ENCODE assay signal across 1 cellular context in the genomic region with DNA sequence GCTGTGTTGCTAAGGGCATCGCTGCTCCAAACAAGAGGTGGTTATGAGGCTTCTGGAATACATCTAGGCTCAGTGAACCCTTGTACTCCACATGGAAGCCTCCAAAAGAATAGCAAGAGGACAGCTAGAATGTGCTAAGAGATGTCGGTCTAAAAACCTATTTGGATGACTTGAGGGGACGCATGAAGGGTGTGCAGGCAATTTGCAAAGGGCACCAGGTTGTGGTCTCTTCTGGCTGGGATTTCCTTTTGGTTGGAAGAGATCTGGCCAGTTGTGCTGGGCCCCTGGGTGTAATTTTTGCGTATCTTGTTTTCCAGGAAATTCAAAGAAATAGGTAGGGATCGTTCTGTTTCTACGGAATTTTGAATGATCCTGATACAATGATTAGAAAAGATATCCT.
TF ChIP-seq lines count a peak whose summit lies in the region.

No MANE protein-coding gene starts in this region.

TF ChIP-seq in neural cell, 6 proteins besides CTCF, POLR2A, EP300 and RAD21 (continued from another document):
- TF ChIP-seq EZH2 (IDR thresholded peaks at IDR 0.05; ENCODE audit: borderline replicate concordance, insufficient read depth, low read length, poor library complexity, severe bottlenecking): no peak
- no peak for TF ChIP-seq POLR2AphosphoS5 (IDR thresholded peaks at IDR 0.05)
TF ChIP-seq in neural cell: peak in this region for 0.
